ENCODE assay signal across 1 cellular context in genomic region chr6:32105433-32105832, GRCh38.
TF ChIP-seq lines count a peak whose summit lies in the region.

No MANE protein-coding gene starts in this region.

TF ChIP-seq in K562, 482 proteins besides CTCF, POLR2A, EP300 and RAD21 (continued from another document):
- TF ChIP-seq ZNF609 (CRISPR knock-in tag; IDR thresholded peaks at IDR 0.05; ENCODE audit: borderline replicate concordance): no peak
- no peak for TF ChIP-seq KDM2B (CRISPR knock-in tag; IDR thresholded peaks at IDR 0.05)
- no peak for TF ChIP-seq PTRF (tag; IDR thresholded peaks at IDR 0.05)
- no peak for TF ChIP-seq RBM25 (IDR thresholded peaks at IDR 0.05; ENCODE audit: low read depth, low read length, severe bottlenecking)
- peak; percentile 76; the same call in 1 of the 2 replicates for TF ChIP-seq REST (CRISPR knock-in tag; IDR thresholded peaks at IDR 0.05; ENCODE audit: low read depth)
- no peak for TF ChIP-seq HDAC2 (IDR thresholded peaks at IDR 0.05)
- peak; percentile 78; the same call in 1 of the 2 replicates for TF ChIP-seq MIER1 (IDR thresholded peaks at IDR 0.05; ENCODE audit: low read depth)
- no peak for TF ChIP-seq SRSF3 (IDR thresholded peaks at IDR 0.05; ENCODE audit: insufficient read depth, low read length)
- peak; percentile 84 for TF ChIP-seq NCOA1 (IDR thresholded peaks at IDR 0.05; ENCODE audit: low read depth)
- TF ChIP-seq ZNF12 (CRISPR knock-in tag; IDR thresholded peaks at IDR 0.05): no peak
- TF ChIP-seq DDX20 (tag; IDR thresholded peaks at IDR 0.05; ENCODE audit: low read depth): no peak
- TF ChIP-seq GABPB2 (CRISPR knock-in tag; conservative IDR thresholded peaks at IDR 0.05): no peak
- no peak for TF ChIP-seq KLF6 (CRISPR knock-in tag; IDR thresholded peaks at IDR 0.05; ENCODE audit: borderline replicate concordance)
